ENCODE assay signal across 22 cellular contexts in the genomic region with DNA sequence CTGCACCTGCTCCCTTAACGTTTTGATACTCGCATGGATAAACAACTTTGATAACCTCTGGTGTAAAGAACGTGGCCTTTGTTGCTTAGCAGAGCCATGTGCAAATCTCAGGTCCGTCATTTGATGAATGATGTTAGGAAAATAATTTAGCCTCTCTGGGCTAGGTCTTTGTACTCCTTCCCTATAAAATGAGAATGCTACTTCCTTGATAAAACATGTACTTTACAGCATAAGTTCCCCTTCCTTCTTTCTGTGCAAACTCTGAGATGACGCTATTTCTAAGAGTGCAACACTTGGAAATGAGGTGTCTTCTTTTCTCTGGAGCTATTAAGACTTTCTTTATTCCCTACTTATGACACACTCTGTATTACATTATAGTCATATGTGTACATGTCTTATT.
A peak's percentile ranks its signal among the peaks of the same experiment; 100 is the strongest.
DNase-seq lines count a peak whose midpoint lies in the region; ATAC-seq, FAIRE-seq and TF ChIP-seq lines count a peak whose summit lies in the region.
"Had no signal": no experiment of that assay in that cellular context is flagged by ENCODE, and none has a peak within 500 bp of the region (broad histone marks: within the 10 kb centered on the region; RNA-seq: fewer than 3 reads in every experiment).

No MANE protein-coding gene starts in this region.

- WGBS in H1 (ENCODE audit: extremely low coverage in 1 of 2, insufficient coverage in 1 of 2, insufficient read length in 1 of 2, insufficient replicate concordance in 2 of 2, low coverage in 1 of 2, low lambda C conversion rate in 2 of 2, missing lambda C conversion rate in 1 of 2), 2 experiments = 94% methylated on average over 5 of the region's 5 CpGs; no CpG with 5 or more reads in 1 of the 2 experiments

- peaks cover 48% of the 10 kb centered on the region for H3K4me1 Mint-ChIP-seq in osteocyte (ENCODE audit: unreplicated experiment)
- H3K4me1 Mint-ChIP-seq: CD14-positive monocyte; CD4-positive, alpha-beta memory T cell; CD4-positive, CD25-positive, alpha-beta regulatory T cell; CD8-positive, alpha-beta memory T cell had no signal

- no peaks in the 10 kb centered on the region for H3K9me3 ChIP-seq in H1 (ENCODE audit: insufficient read depth in 2 of 2, low read depth in 1 of 2, low read length in 1 of 2)
- H3K9me3 ChIP-seq: BE2C, BLaER1 had no signal

- H2AK5ac ChIP-seq in H1 (ENCODE audit: low read depth, low read length) = no peak overlapping the region

- H4K5ac ChIP-seq in H1 (ENCODE audit: insufficient read length, low read depth, low read length) = no peak overlapping the region

- H3K27me3 Mint-ChIP-seq in osteocyte (ENCODE audit: unreplicated experiment) = no peaks in the 10 kb centered on the region
- H3K27me3 Mint-ChIP-seq: CD4-positive, alpha-beta memory T cell; CD4-positive, CD25-positive, alpha-beta regulatory T cell; CD8-positive, alpha-beta memory T cell had no signal

- H3K56ac ChIP-seq in H1 (replicated peaks; ENCODE audit: insufficient read length, low read depth, low read length) = no peak overlapping the region

- POLR2A ChIA-PET in H1 (lab: Charles Lee; ENCODE audit: partially characterized antibody) = no interaction called here

- H2BK5ac ChIP-seq in H1 (ENCODE audit: low read depth, low read length) = no peak overlapping the region; the same call in 1 of the 2 replicates

- CTCF ChIA-PET in H1 (lab: Charles Lee; ENCODE audit: partially characterized antibody) = interaction anchor here (0.7 to 1.2 kb wide), 3 partner anchors 10 to 115 kb away, joined by 3 read pairs; no protein-coding TSS in a partner anchor

- no peaks in the 10 kb centered on the region for H3K79me1 ChIP-seq in H1 (ENCODE audit: low read depth, low read length)

- DNase-seq in H1 (ENCODE audit: low read depth in 1 of 2, low spot score in 2 of 2) (no peak), left colon (no peak), osteocyte (ENCODE audit: extremely low spot score, unreplicated experiment) (no peak), T-helper 9 cell (no peak), HK-2 (ENCODE audit: unreplicated experiment) (no peak)
- DNase-seq in activated CD4-positive, alpha-beta T cell treated with anti-CD3 and anti-CD28 coated beads for 4 hours = no peak
- DNase-seq: 8988T; ACHN; BE2C; C1 segment of cervical spinal cord; CD4-positive, alpha-beta memory T cell; CD4-positive, CD25-positive, alpha-beta regulatory T cell; CD8-positive, alpha-beta memory T cell; COR-L47; DMS79 treated with DMSO at 0.1 percent for 48 hours had no signal

- H3K9me3 Mint-ChIP-seq in osteocyte (ENCODE audit: unreplicated experiment) = no peaks in the 10 kb centered on the region

- no peaks in the 10 kb centered on the region for H3K27me3 ChIP-seq in H1 (replicated peaks in 1 of 4; ENCODE audit: control insufficient read depth in 3 of 4, extremely low read depth in 1 of 4, insufficient read depth in 3 of 4, low read length in 3 of 4)
- H3K27me3 ChIP-seq: BE2C, BLaER1 had no signal

- no peak for TF ChIP-seq POLR2A in H1 (IDR thresholded peaks at IDR 0.05; ENCODE audit: control extremely low read depth in 1 of 2, low read depth in 2 of 2, low read length in 2 of 2)

- no peak overlapping the region for H3K27ac ChIP-seq in H1 (ENCODE audit: low read depth, low read length)
- H3K27ac ChIP-seq: BLaER1 had no signal

- FAIRE-seq in H1 (lab: Jason Lieb, UNC) = no peak
- FAIRE-seq: A204.1, G401.6, GM12878, GM12892, GM18507 had no signal

- H4K20me1 ChIP-seq in H1 (replicated peaks in 1 of 2; ENCODE audit: control insufficient read depth in 1 of 2, insufficient read depth in 2 of 2, low read length in 2 of 2) = no peaks in the 10 kb centered on the region
- H4K20me1 ChIP-seq: BLaER1 had no signal

- H3K23ac ChIP-seq in H1 (ENCODE audit: insufficient read length) = no peak overlapping the region

- H3K14ac ChIP-seq in H1 (ENCODE audit: insufficient read length) = no peak overlapping the region

- peak; percentile 70 for ATAC-seq in left colon
- ATAC-seq: GM12878 had no signal

- H3K4ac ChIP-seq in H1 (replicated peaks; ENCODE audit: insufficient read length, low read depth, low read length) = no peak overlapping the region

- H3K4me1 ChIP-seq in H1 (replicated peaks in 1 of 4; ENCODE audit: control insufficient read depth in 3 of 4, insufficient read depth in 4 of 4, low read length in 3 of 4) = peaks cover 0 to 16% (median 7%) of the 10 kb centered on the region in 4 experiments; a peak in 5 of 7 replicates
- H3K4me1 ChIP-seq: BE2C, BLaER1 had no signal

- TF ChIP-seq RAD21 in H1 (IDR thresholded peaks at IDR 0.05 in 1 of 2, conservative IDR thresholded peaks at IDR 0.05 in 1 of 2; ENCODE audit: low read depth in 2 of 2, low read length in 2 of 2) = no peak

- no peak overlapping the region for H3K9ac ChIP-seq in H1 (replicated peaks in 1 of 4; ENCODE audit: extremely low read depth in 1 of 4, low read depth in 3 of 4, low read length in 3 of 4)
- H3K9ac ChIP-seq: BLaER1 had no signal

- intact Hi-C loops in left colon (cut with DNase I, micrococcal nuclease) = no loop called here

- H3K79me2 ChIP-seq in H1 (ENCODE audit: control insufficient read depth in 1 of 2, insufficient read depth in 2 of 2, low read length in 2 of 2) = no peaks in the 10 kb centered on the region

- H3K27ac Mint-ChIP-seq in osteocyte (ENCODE audit: unreplicated experiment) = peak overlapping the region; percentile 79
- H3K27ac Mint-ChIP-seq: CD4-positive, alpha-beta memory T cell; CD4-positive, CD25-positive, alpha-beta regulatory T cell; CD8-positive, alpha-beta memory T cell had no signal

- no peak for TF ChIP-seq CTCF in H1 (IDR thresholded peaks at IDR 0.05; ENCODE audit: control extremely low read depth in 1 of 3, insufficient read depth in 1 of 3, low read depth in 1 of 3, low read length in 3 of 3)
- no peak for TF ChIP-seq CTCF in osteocyte (IDR thresholded peaks at IDR 0.05)

- no peak overlapping the region for H2BK20ac ChIP-seq in H1 (ENCODE audit: low read length)

- H4K8ac ChIP-seq in H1 (ENCODE audit: extremely low read depth, insufficient read depth, low read length) = no peak overlapping the region

- no peak overlapping the region for H3K4me3 Mint-ChIP-seq in osteocyte (ENCODE audit: unreplicated experiment)
- H3K4me3 Mint-ChIP-seq: CD14-positive monocyte; CD4-positive, alpha-beta memory T cell; CD4-positive, CD25-positive, alpha-beta regulatory T cell; CD8-positive, alpha-beta memory T cell had no signal

- H3K23me2 ChIP-seq in H1 (ENCODE audit: low read depth, low read length) = no peaks in the 10 kb centered on the region

- no peaks in the 10 kb centered on the region for H3K36me3 Mint-ChIP-seq in osteocyte (ENCODE audit: unreplicated experiment)
- H3K36me3 Mint-ChIP-seq: CD14-positive monocyte; CD4-positive, alpha-beta memory T cell; CD4-positive, CD25-positive, alpha-beta regulatory T cell had no signal

- H3K18ac ChIP-seq in H1 (ENCODE audit: extremely low read depth, low read length) = no peak overlapping the region

- TF ChIP-seq EP300 in H1 (IDR thresholded peaks at IDR 0.05; ENCODE audit: borderline replicate concordance in 1 of 2, low read depth in 2 of 2, low read length in 2 of 2) = no peak

- no peak overlapping the region for H3K4me2 ChIP-seq in H1 (ENCODE audit: insufficient read depth in 1 of 2, low read depth in 2 of 2, low read length in 2 of 2)
- H3K4me2 ChIP-seq: BLaER1 had no signal

- no peak overlapping the region for H3K4me3 ChIP-seq in H1 (ENCODE audit: extremely low read depth in 1 of 4, insufficient read depth in 2 of 4, low read depth in 3 of 4, low read length in 4 of 4)
- H3K4me3 ChIP-seq: BLaER1, GM12878 had no signal

- H2BK120ac ChIP-seq in H1 (replicated peaks; ENCODE audit: low read depth, low read length) = peak overlapping the region; percentile 87

- no peak overlapping the region for H2BK15ac ChIP-seq in H1 (ENCODE audit: low read length)

- no peak overlapping the region for H2BK12ac ChIP-seq in H1 (ENCODE audit: low read depth, low read length)

- H4K91ac ChIP-seq in H1 (replicated peaks; ENCODE audit: insufficient read length, low read length) = peak overlapping the region; percentile 48

- no peaks in the 10 kb centered on the region; a peak in 1 of 8 replicates for H3K36me3 ChIP-seq in H1 (ENCODE audit: control insufficient read depth in 2 of 4, insufficient read depth in 4 of 4, low read length in 3 of 4)
- H3K36me3 ChIP-seq: BE2C, BLaER1 had no signal

- no peak overlapping the region for H2AFZ ChIP-seq in H1 (ENCODE audit: low read length)

TF ChIP-seq in H1, 55 proteins besides CTCF, POLR2A, EP300 and RAD21:
- TF ChIP-seq CHD1 (IDR thresholded peaks at IDR 0.05; ENCODE audit: low read depth, low read length) (no peak), NRF1 (IDR thresholded peaks at IDR 0.05; ENCODE audit: low read depth, low read length) (no peak), RXRA (IDR thresholded peaks at IDR 0.05; ENCODE audit: insufficient read depth, low read depth, low read length) (no peak), POU5F1 (IDR thresholded peaks at IDR 0.05; ENCODE audit: low read depth, low read length) (no peak), SAP30 (IDR thresholded peaks at IDR 0.05; ENCODE audit: insufficient read depth, insufficient replicate concordance, low read length) (no peak)
